In genomic region chr1:187471555-187471954, GRCh38 we compare ENCODE assay signal across 20 cellular contexts.
A peak's percentile ranks its signal among the peaks of the same experiment; 100 is the strongest.
DNase-seq lines count a peak whose midpoint lies in the region; ATAC-seq and TF ChIP-seq lines count a peak whose summit lies in the region.
"Had no signal": no experiment of that assay in that cellular context is flagged by ENCODE, and none has a peak within 500 bp of the region (broad histone marks: within the 10 kb centered on the region; RNA-seq: fewer than 3 reads in every experiment).

No MANE protein-coding gene starts in this region.

- H3K9me1 ChIP-seq in IMR-90 (ENCODE audit: insufficient read depth, low read length), result no peaks in the 10 kb centered on the region

- peaks cover 2% of the 10 kb centered on the region for H3K27me3 Mint-ChIP-seq in nephron progenitor cell (ENCODE audit: low read depth, poor library complexity)
- H3K27me3 Mint-ChIP-seq: activated naive CD4-positive, alpha-beta T cell treated with anti-CD3 and anti-CD28 coated beads, Interleukin-2, amount 50 U/mL, for 24 hours; activated T-cell treated with anti-CD3 and anti-CD28 coated beads, Interleukin-2, amount 50 U/mL, for 24 hours; T-cell had no signal

- peak; percentile 7 to 74; a peak in 2 of 4 replicates for TF ChIP-seq EP300 in SK-N-SH (IDR thresholded peaks at IDR 0.05; ENCODE audit: borderline replicate concordance in 1 of 2, low read depth in 1 of 2, low read length in 1 of 2)

- H3K4me2 ChIP-seq in IMR-90 (ENCODE audit: low read depth, low read length), result no peak overlapping the region
- H3K4me2 ChIP-seq in SK-N-SH, result no peak overlapping the region

- no peaks in the 10 kb centered on the region for H3K9me2 ChIP-seq in SK-N-SH

- H3K9ac ChIP-seq in IMR-90 (ENCODE audit: low read depth, low read length), result no peak overlapping the region
- no peak overlapping the region for H3K9ac ChIP-seq in SK-N-SH

- no peak overlapping the region for H2AK9ac ChIP-seq in IMR-90 (replicated peaks; ENCODE audit: low read depth, low read length, poor library complexity)

- H2AFZ ChIP-seq in IMR-90 (replicated peaks; ENCODE audit: low read length, poor library complexity) (no peak overlapping the region), SK-N-SH (ENCODE audit: low read depth) (no peak overlapping the region)

- H2BK20ac ChIP-seq in IMR-90 (ENCODE audit: low read depth, low read length), result no peak overlapping the region

- H2BK120ac ChIP-seq in IMR-90 (ENCODE audit: low read depth, low read length), result no peak overlapping the region

- H3K4me3 ChIP-seq in AG10803 (ENCODE audit: low read length) (no peak overlapping the region), IMR-90 (ENCODE audit: insufficient read depth, low read depth, low read length) (no peak overlapping the region), SK-N-SH (ENCODE audit: low read depth in 2 of 2, low read length in 1 of 2) (no peak overlapping the region), fibroblast of pulmonary artery (replicated peaks; ENCODE audit: low read depth, low read length) (no peak overlapping the region)
- H3K4me3 ChIP-seq: right atrium auricular region, uterus had no signal

- no TSS peak for BruUV-seq in IMR-90 (replicated peaks; lab: Mats Ljungman, UMichigan)

- H4K5ac ChIP-seq in IMR-90 (ENCODE audit: low read depth, low read length), result no peak overlapping the region

- H2BK15ac ChIP-seq in IMR-90 (ENCODE audit: low read depth, low read length), result no peak overlapping the region

- no peak for TF ChIP-seq POLR2A in IMR-90 (IDR thresholded peaks at IDR 0.05; ENCODE audit: low read depth, low read length)

- no peak overlapping the region for H3K4me3 Mint-ChIP-seq in nephron progenitor cell
- H3K4me3 Mint-ChIP-seq: activated naive CD4-positive, alpha-beta T cell treated with anti-CD3 and anti-CD28 coated beads, Interleukin-2, amount 50 U/mL, for 24 hours; activated T-cell treated with anti-CD3 and anti-CD28 coated beads, Interleukin-2, amount 50 U/mL, for 24 hours; CD8-positive, alpha-beta T cell; neural crest cell; T-cell had no signal

- POLR2A ChIA-PET in IMR-90 (lab: Charles Lee; ENCODE audit: unreplicated experiment) (no interaction called here), SK-N-SH (lab: Yijun Ruan, JAX) (no interaction called here)

- WGBS in IMR-90 (ENCODE audit: extremely low coverage in 2 of 2, insufficient read length in 1 of 2), 2 experiments, result no CpG with 5 or more reads among the region's 2 CpGs
- 15% methylated on average over 2 of the region's 2 CpGs for WGBS in SK-N-SH (ENCODE audit: low lambda C conversion rate)

- DNase-seq in AG10803 (ENCODE audit: low read depth) (peak; percentile 36), IMR-90 (peak; percentile 56), SK-N-SH (no peak), fibroblast of pulmonary artery (ENCODE audit: low read depth) (peak; percentile 57), NCI-H524 (lab: John Stamatoyannopoulos, UW) (no peak), nephron progenitor cell (no peak)
- no peak for DNase-seq in stimulated activated CD4-positive, alpha-beta T cell treated with anti-CD3 and anti-CD28 coated beads, Interleukin-4, amount 100 ng/mL, for 24 hours
- DNase-seq in stimulated activated CD4-positive, alpha-beta T cell treated with anti-CD3 and anti-CD28 coated beads, Interleukin-1b, Interleukin-23, amount 100 ng/mL, for 48 hours, result no peak
- DNase-seq: activated CD4-positive, alpha-beta T cell treated with anti-CD3 and anti-CD28 coated beads, Interleukin-2, amount 50 U/mL, for 4 hours; activated T-cell treated with anti-CD3 and anti-CD28 coated beads, Interleukin-2, amount 50 U/mL, for 24 hours; CD8-positive, alpha-beta T cell; effector memory CD4-positive, alpha-beta T cell; NCI-H2171; T-cell; uterus had no signal

- TF ChIP-seq CTCF in AG10803 (conservative IDR thresholded peaks at IDR 0.05; ENCODE audit: low read length) (no peak), IMR-90 (conservative IDR thresholded peaks at IDR 0.05; ENCODE audit: low read depth, low read length) (no peak), SK-N-SH (IDR thresholded peaks at IDR 0.05) (no peak), fibroblast of pulmonary artery (IDR thresholded peaks at IDR 0.05; ENCODE audit: low read length, missing control alignments) (no peak), nephron progenitor cell (IDR thresholded peaks at IDR 0.05) (no peak)

- H3K79me2 ChIP-seq in SK-N-SH (ENCODE audit: insufficient read depth), result no peaks in the 10 kb centered on the region

- H4K91ac ChIP-seq in IMR-90 (ENCODE audit: insufficient read depth, low read depth, low read length), result no peak overlapping the region

- H3K4me1 ChIP-seq in IMR-90 (ENCODE audit: control insufficient read depth, insufficient read depth, low read length), result peaks cover 2% of the 10 kb centered on the region; the same call in 1 of the 2 replicates
- H3K4me1 ChIP-seq in SK-N-SH (ENCODE audit: control insufficient read depth in 1 of 2, insufficient read depth in 2 of 2, low read depth in 1 of 2, low read length in 1 of 2), result peaks cover 0 to 3% of the 10 kb centered on the region in 2 experiments; a peak in 2 of 4 replicates
- H3K4me1 ChIP-seq: right atrium auricular region, uterus had no signal

- intact Hi-C loops in IMR-90 (cut with micrococcal nuclease), result loop anchor here (10.0 kb wide), 1 partner anchor 453 kb away; no protein-coding TSS in a partner anchor

- CTCF ChIA-PET in IMR-90 (lab: Yijun Ruan, JAX) (no interaction called here), SK-N-SH (lab: Yijun Ruan, JAX) (interaction anchor here (0.7 to 1.1 kb wide), 2 partner anchors 10 to 11 kb away, joined by 3 read pairs; no protein-coding TSS in a partner anchor)

- H2BK5ac ChIP-seq in IMR-90 (ENCODE audit: low read depth, low read length, poor library complexity, severe bottlenecking), result no peak overlapping the region

- H3F3A ChIP-seq in SK-N-SH (replicated peaks; ENCODE audit: insufficient read depth), result peaks cover 6% of the 10 kb centered on the region

- H3K27ac Mint-ChIP-seq in nephron progenitor cell, result no peak overlapping the region
- H3K27ac Mint-ChIP-seq: activated naive CD4-positive, alpha-beta T cell treated with anti-CD3 and anti-CD28 coated beads, Interleukin-2, amount 50 U/mL, for 24 hours; activated T-cell treated with anti-CD3 and anti-CD28 coated beads, Interleukin-2, amount 50 U/mL, for 24 hours; CD8-positive, alpha-beta T cell; T-cell had no signal

- no peak overlapping the region for H3K14ac ChIP-seq in IMR-90 (replicated peaks; ENCODE audit: low read depth, low read length)

- no peaks in the 10 kb centered on the region for H3K36me3 Mint-ChIP-seq in nephron progenitor cell (ENCODE audit: low read depth)
- H3K36me3 Mint-ChIP-seq: CD8-positive, alpha-beta T cell had no signal

- H3K79me1 ChIP-seq in IMR-90 (ENCODE audit: low read depth in 1 of 2, low read length in 2 of 2), result no peaks in the 10 kb centered on the region

- peak; percentile 51; the same call in 1 of the 2 replicates for ATAC-seq in IMR-90 (ENCODE audit: low read depth)
- ATAC-seq: CD8-positive, alpha-beta T cell; T-cell had no signal

- no peak overlapping the region for H3K56ac ChIP-seq in IMR-90 (ENCODE audit: extremely low read depth, insufficient read depth, low read length)

- no peak overlapping the region for H3K27ac ChIP-seq in IMR-90 (ENCODE audit: insufficient read depth, low read length)
- H3K27ac ChIP-seq in SK-N-SH (ENCODE audit: low read depth in 2 of 2, low read length in 1 of 2), result peak overlapping the region; percentile 50 to 76; a peak in 3 of 4 replicates
- H3K27ac ChIP-seq: right atrium auricular region, RWPE1, uterus, VCaP had no signal

- H3K4ac ChIP-seq in IMR-90 (ENCODE audit: low read depth, low read length), result no peak overlapping the region

- in situ Hi-C loops in IMR-90 (cut with MboI; ENCODE audit: low sequenced_read_pairs), result no loop called here

- H3K27me3 ChIP-seq in IMR-90 (ENCODE audit: control insufficient read depth, insufficient read depth, low read length) (no peaks in the 10 kb centered on the region), SK-N-SH (ENCODE audit: insufficient read depth) (no peaks in the 10 kb centered on the region)
- H3K27me3 ChIP-seq: right atrium auricular region, uterus had no signal

- no peak overlapping the region for H4K8ac ChIP-seq in IMR-90 (ENCODE audit: low read depth in 2 of 2, low read length in 2 of 2)

- H3K23ac ChIP-seq in IMR-90 (ENCODE audit: low read depth, low read length), result no peak overlapping the region

- no peak overlapping the region for H2AK5ac ChIP-seq in IMR-90 (ENCODE audit: low read depth, low read length)

- dilution Hi-C loops in IMR-90 (cut with HindIII; ENCODE audit: low sequenced_read_pairs, unreplicated experiment), result no loop called here

- H3K9me3 Mint-ChIP-seq in nephron progenitor cell, result no peaks in the 10 kb centered on the region

- H3K36me3 ChIP-seq in IMR-90 (ENCODE audit: control insufficient read depth, insufficient read depth, low read length) (no peaks in the 10 kb centered on the region), SK-N-SH (replicated peaks in 1 of 2; ENCODE audit: control insufficient read depth in 1 of 2, insufficient read depth in 2 of 2, low read length in 1 of 2) (no peaks in the 10 kb centered on the region)
- H3K36me3 ChIP-seq: right atrium auricular region, uterus had no signal

- H3K4me1 Mint-ChIP-seq in nephron progenitor cell, result no peaks in the 10 kb centered on the region
- H3K4me1 Mint-ChIP-seq: activated naive CD4-positive, alpha-beta T cell treated with anti-CD3 and anti-CD28 coated beads, Interleukin-2, amount 50 U/mL, for 24 hours; T-cell had no signal

- TF ChIP-seq RAD21 in IMR-90 (IDR thresholded peaks at IDR 0.05; ENCODE audit: low read length) (no peak), SK-N-SH (IDR thresholded peaks at IDR 0.05; ENCODE audit: low read length) (no peak)

- H3K9me3 ChIP-seq in IMR-90 (ENCODE audit: control insufficient read depth, insufficient read depth, low read length) (no peaks in the 10 kb centered on the region), SK-N-SH (no peaks in the 10 kb centered on the region)
- H3K9me3 ChIP-seq: right atrium auricular region, uterus had no signal

- H3K18ac ChIP-seq in IMR-90 (ENCODE audit: low read depth, low read length), result no peak overlapping the region

- H4K20me1 ChIP-seq in IMR-90 (ENCODE audit: insufficient read depth, low read length), result no peaks in the 10 kb centered on the region
- H4K20me1 ChIP-seq in SK-N-SH (ENCODE audit: insufficient read depth), result no peaks in the 10 kb centered on the region

TF ChIP-seq in IMR-90, 13 proteins besides CTCF, POLR2A, EP300 and RAD21 (continues in another document):
- TF ChIP-seq RFX5 (IDR thresholded peaks at IDR 0.05; ENCODE audit: low read depth, low read length) (no peak), CEBPB (IDR thresholded peaks at IDR 0.05; ENCODE audit: low read depth, low read length) (no peak), BHLHE40 (IDR thresholded peaks at IDR 0.05; ENCODE audit: low read depth, low read length) (no peak), CHD1 (IDR thresholded peaks at IDR 0.05; ENCODE audit: low read depth, low read length) (no peak), MAZ (IDR thresholded peaks at IDR 0.05; ENCODE audit: borderline replicate concordance, low read depth, low read length) (no peak)

Comparison
In these comparisons a context has a peak if more than half of its experiments do, and no peak if none do; other contexts are left out.
1. DNase-seq: peak in AG10803 (single experiment), IMR-90 (single experiment) and fibroblast of pulmonary artery (single experiment); none in SK-N-SH (single experiment), stimulated activated CD4-positive, alpha-beta T cell treated with anti-CD3 and anti-CD28 coated beads, Interleukin-4, amount 100 ng/mL, for 24 hours (single experiment), stimulated activated CD4-positive, alpha-beta T cell treated with anti-CD3 and anti-CD28 coated beads, Interleukin-1b, Interleukin-23, amount 100 ng/mL, for 48 hours (single experiment), NCI-H524 (0 of 2) and nephron progenitor cell (single experiment).